In genomic region chr16:76748698-76749097, GRCh38 we compare ENCODE assay signal across 6 cellular contexts.
"Had no signal": no experiment of that assay in that cellular context is flagged by ENCODE, and none has a peak within 500 bp of the region (broad histone marks: within the 10 kb centered on the region; RNA-seq: fewer than 3 reads in every experiment).

No MANE protein-coding gene starts in this region.

- DNase-seq: activated naive CD4-positive, alpha-beta T cell treated with anti-CD3 and anti-CD28 coated beads, Interleukin-2, amount 50 U/mL, for 16 hours; dorsolateral prefrontal cortex; endodermal cell; gastrocnemius medialis; nephron progenitor cell; T1000 had no signal
